Comparison of ENCODE assay signal across 1 cellular context in the genomic region with DNA sequence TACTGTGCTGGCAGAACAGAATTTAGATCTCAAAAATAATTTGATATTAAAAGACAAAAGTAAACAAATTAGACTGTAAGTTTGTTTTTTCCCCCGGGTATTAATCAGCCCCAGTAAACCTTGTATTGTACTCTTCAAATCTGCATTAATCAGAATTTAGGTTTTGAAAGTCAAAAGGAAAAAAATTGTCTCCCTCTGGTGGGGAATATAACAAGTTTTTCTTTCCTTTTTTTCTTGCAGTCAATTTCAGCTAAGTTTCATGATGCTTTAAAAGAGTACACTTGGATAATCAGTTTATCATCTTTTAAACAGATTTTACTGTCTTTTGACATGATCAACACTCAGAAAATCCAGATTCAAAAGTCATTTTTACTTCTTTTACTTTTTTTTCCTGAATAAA.
TF ChIP-seq lines count a peak whose summit lies in the region.

No MANE protein-coding gene starts in this region.

TF ChIP-seq in SK-N-SH, 30 proteins besides CTCF, POLR2A, EP300 and RAD21 (continued from another document):
- TF ChIP-seq, protein P1, sequence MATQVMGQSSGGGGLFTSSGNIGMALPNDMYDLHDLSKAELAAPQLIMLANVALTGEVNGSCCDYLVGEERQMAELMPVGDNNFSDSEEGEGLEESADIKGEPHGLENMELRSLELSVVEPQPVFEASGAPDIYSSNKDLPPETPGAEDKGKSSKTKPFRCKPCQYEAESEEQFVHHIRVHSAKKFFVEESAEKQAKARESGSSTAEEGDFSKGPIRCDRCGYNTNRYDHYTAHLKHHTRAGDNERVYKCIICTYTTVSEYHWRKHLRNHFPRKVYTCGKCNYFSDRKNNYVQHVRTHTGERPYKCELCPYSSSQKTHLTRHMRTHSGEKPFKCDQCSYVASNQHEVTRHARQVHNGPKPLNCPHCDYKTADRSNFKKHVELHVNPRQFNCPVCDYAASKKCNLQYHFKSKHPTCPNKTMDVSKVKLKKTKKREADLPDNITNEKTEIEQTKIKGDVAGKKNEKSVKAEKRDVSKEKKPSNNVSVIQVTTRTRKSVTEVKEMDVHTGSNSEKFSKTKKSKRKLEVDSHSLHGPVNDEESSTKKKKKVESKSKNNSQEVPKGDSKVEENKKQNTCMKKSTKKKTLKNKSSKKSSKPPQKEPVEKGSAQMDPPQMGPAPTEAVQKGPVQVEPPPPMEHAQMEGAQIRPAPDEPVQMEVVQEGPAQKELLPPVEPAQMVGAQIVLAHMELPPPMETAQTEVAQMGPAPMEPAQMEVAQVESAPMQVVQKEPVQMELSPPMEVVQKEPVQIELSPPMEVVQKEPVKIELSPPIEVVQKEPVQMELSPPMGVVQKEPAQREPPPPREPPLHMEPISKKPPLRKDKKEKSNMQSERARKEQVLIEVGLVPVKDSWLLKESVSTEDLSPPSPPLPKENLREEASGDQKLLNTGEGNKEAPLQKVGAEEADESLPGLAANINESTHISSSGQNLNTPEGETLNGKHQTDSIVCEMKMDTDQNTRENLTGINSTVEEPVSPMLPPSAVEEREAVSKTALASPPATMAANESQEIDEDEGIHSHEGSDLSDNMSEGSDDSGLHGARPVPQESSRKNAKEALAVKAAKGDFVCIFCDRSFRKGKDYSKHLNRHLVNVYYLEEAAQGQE (IDR thresholded peaks at IDR 0.05; ENCODE audit: low read depth, low read length): no peak
- no peak for TF ChIP-seq RFX5 (IDR thresholded peaks at IDR 0.05; ENCODE audit: low read length)
- no peak for TF ChIP-seq NFIC (IDR thresholded peaks at IDR 0.05; ENCODE audit: borderline replicate concordance)
- TF ChIP-seq, protein P2, sequence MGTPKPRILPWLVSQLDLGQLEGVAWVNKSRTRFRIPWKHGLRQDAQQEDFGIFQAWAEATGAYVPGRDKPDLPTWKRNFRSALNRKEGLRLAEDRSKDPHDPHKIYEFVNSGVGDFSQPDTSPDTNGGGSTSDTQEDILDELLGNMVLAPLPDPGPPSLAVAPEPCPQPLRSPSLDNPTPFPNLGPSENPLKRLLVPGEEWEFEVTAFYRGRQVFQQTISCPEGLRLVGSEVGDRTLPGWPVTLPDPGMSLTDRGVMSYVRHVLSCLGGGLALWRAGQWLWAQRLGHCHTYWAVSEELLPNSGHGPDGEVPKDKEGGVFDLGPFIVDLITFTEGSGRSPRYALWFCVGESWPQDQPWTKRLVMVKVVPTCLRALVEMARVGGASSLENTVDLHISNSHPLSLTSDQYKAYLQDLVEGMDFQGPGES (IDR thresholded peaks at IDR 0.05; ENCODE audit: low read depth, low read length): no peak
- no peak for TF ChIP-seq MEF2A (IDR thresholded peaks at IDR 0.05; ENCODE audit: borderline replicate concordance, low read depth)
- TF ChIP-seq, protein P3, sequence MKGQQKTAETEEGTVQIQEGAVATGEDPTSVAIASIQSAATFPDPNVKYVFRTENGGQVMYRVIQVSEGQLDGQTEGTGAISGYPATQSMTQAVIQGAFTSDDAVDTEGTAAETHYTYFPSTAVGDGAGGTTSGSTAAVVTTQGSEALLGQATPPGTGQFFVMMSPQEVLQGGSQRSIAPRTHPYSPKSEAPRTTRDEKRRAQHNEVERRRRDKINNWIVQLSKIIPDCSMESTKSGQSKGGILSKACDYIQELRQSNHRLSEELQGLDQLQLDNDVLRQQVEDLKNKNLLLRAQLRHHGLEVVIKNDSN (IDR thresholded peaks at IDR 0.05; ENCODE audit: borderline replicate concordance, low read depth): no peak
- TF ChIP-seq SMC3 (IDR thresholded peaks at IDR 0.05; ENCODE audit: low read depth, low read length): no peak
